Comparison of ENCODE assay signal across 8 cellular contexts in the genomic region with DNA sequence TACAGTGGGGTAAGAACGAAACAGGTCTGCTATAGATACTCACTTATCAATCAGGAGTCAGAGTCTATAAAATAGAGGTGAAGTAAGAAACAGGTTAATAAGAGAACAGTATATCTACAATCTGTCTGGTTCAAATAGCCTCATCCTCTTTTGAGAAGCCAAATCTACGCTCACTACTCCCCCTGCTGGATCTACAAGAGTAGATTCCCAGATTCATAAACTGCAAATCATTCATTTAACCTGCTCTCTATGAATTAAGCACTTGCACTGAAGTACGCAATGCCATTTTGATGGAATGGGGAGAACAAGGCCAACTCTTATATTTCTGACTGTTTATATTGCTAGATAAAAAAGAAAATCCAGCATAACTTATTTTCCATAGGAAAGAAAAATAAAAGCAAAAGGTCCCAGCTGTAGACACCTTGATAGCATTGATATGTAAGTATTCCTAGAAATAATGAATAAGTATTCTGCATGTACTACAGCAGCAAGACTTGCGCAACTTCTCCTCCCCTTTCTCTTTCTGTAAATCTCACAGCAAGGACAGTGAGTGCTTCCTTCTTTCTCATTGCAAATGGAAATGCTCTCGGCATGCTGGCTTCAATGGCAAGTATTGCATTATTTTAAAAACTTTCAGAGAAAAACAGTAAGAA.
DNase-seq lines count a peak whose midpoint lies in the region; ATAC-seq and TF ChIP-seq lines count a peak whose summit lies in the region.

No MANE protein-coding gene starts in this region.

- peak; percentile 54 for TF ChIP-seq CTCF in colonic mucosa (IDR thresholded peaks at IDR 0.05)

- no peaks in the 10 kb centered on the region for H3K9me3 Mint-ChIP-seq in activated CD4-positive, alpha-beta T cell treated with anti-CD3 and anti-CD28 coated beads, Interleukin-2, amount 10 ng/mL, durations not matched to agents 24 days and 14 days
- no peaks in the 10 kb centered on the region for H3K9me3 Mint-ChIP-seq in effector memory CD8-positive, alpha-beta T cell

- intact Hi-C loops in activated CD4-positive, alpha-beta T cell treated with anti-CD3 and anti-CD28 coated beads, Interleukin-2, amount 10 ng/mL, durations not matched to agents 24 days and 14 days (cut with micrococcal nuclease) = no loop called here
- intact Hi-C loops in colonic mucosa (cut with DNase I) = loop anchor here (10.0 kb wide), 1 partner anchor 185 kb away; no protein-coding TSS in a partner anchor

- H3K9ac ChIP-seq in NT2/D1 (ENCODE audit: insufficient read length, low read depth) (no peak overlapping the region), colonic mucosa (ENCODE audit: low read depth in 2 of 2, low read length in 2 of 2) (no peak overlapping the region)

- H3K27ac ChIP-seq in colonic mucosa = no peak overlapping the region

- peak; percentile 91 for ATAC-seq in GM21515 (IDR thresholded peaks at IDR 0.05; ENCODE audit: unreplicated experiment)
- no peak for ATAC-seq in effector memory CD8-positive, alpha-beta T cell (replicated peaks)

- H3K36me3 Mint-ChIP-seq in activated CD4-positive, alpha-beta T cell treated with anti-CD3 and anti-CD28 coated beads, Interleukin-2, amount 10 ng/mL, durations not matched to agents 24 days and 14 days (ENCODE audit: low read depth) = no peaks in the 10 kb centered on the region
- H3K36me3 Mint-ChIP-seq in effector memory CD8-positive, alpha-beta T cell (ENCODE audit: insufficient read depth) = no peaks in the 10 kb centered on the region

- H3K27ac Mint-ChIP-seq in activated CD4-positive, alpha-beta T cell treated with anti-CD3 and anti-CD28 coated beads, Interleukin-2, amount 10 ng/mL, durations not matched to agents 24 days and 14 days = no peak overlapping the region
- no peak overlapping the region for H3K27ac Mint-ChIP-seq in effector memory CD8-positive, alpha-beta T cell

- H3K4me1 Mint-ChIP-seq in activated CD4-positive, alpha-beta T cell treated with anti-CD3 and anti-CD28 coated beads, Interleukin-2, amount 10 ng/mL, durations not matched to agents 24 days and 14 days = no peaks in the 10 kb centered on the region
- H3K4me1 Mint-ChIP-seq in effector memory CD8-positive, alpha-beta T cell (ENCODE audit: low read depth in 2 of 2) = no peaks in the 10 kb centered on the region

- H3K4me1 ChIP-seq in NT2/D1 (ENCODE audit: insufficient read depth, insufficient read length) (no peaks in the 10 kb centered on the region), colonic mucosa (no peaks in the 10 kb centered on the region)

- DNase-seq in activated CD4-positive, alpha-beta T cell treated with anti-CD3 and anti-CD28 coated beads, Interleukin-2, amount 10 ng/mL, durations not matched to agents 24 days and 14 days = peak; percentile 69
- DNase-seq in activated CD4-positive, alpha-beta T cell treated with anti-CD3 and anti-CD28 coated beads for 1 hour = no peak
- DNase-seq in HPDE6-E6E7 (ENCODE audit: extremely low spot score) (peak; percentile 29), NT2/D1 (ENCODE audit: low read depth, low spot score) (peak; percentile 25), colonic mucosa (peak; percentile 47), middle frontal gyrus (ENCODE audit: extremely low spot score, low spot score) (peak; percentile 21)
- DNase-seq in effector memory CD8-positive, alpha-beta T cell = no peak

- H3K4me3 ChIP-seq in NT2/D1 (ENCODE audit: insufficient read length, low read depth) (no peak overlapping the region), colonic mucosa (no peak overlapping the region)

- peaks cover 4% of the 10 kb centered on the region for H3K27me3 Mint-ChIP-seq in activated CD4-positive, alpha-beta T cell treated with anti-CD3 and anti-CD28 coated beads, Interleukin-2, amount 10 ng/mL, durations not matched to agents 24 days and 14 days
- H3K27me3 Mint-ChIP-seq in effector memory CD8-positive, alpha-beta T cell = no peaks in the 10 kb centered on the region

- H3K9me3 ChIP-seq in NT2/D1 (ENCODE audit: insufficient read depth, low read length) (no peaks in the 10 kb centered on the region), colonic mucosa (no peaks in the 10 kb centered on the region)

- H3K27me3 ChIP-seq in NT2/D1 (ENCODE audit: insufficient read depth, insufficient read length) (no peaks in the 10 kb centered on the region), colonic mucosa (no peaks in the 10 kb centered on the region)

- H3K4me3 Mint-ChIP-seq in activated CD4-positive, alpha-beta T cell treated with anti-CD3 and anti-CD28 coated beads, Interleukin-2, amount 10 ng/mL, durations not matched to agents 24 days and 14 days = no peak overlapping the region
- no peak overlapping the region for H3K4me3 Mint-ChIP-seq in effector memory CD8-positive, alpha-beta T cell

- no peaks in the 10 kb centered on the region for H3K36me3 ChIP-seq in NT2/D1 (ENCODE audit: insufficient read depth, insufficient read length, low read length)
- H3K36me3 ChIP-seq in colonic mucosa = no peaks in the 10 kb centered on the region

Comparison
In these comparisons a context has a peak if more than half of its experiments do, and no peak if none do; other contexts are left out.
1. DNase-seq: peak in activated CD4-positive, alpha-beta T cell treated with anti-CD3 and anti-CD28 coated beads, Interleukin-2, amount 10 ng/mL, durations not matched to agents 24 days and 14 days (single experiment), HPDE6-E6E7 (single experiment), NT2/D1 (single experiment), colonic mucosa (single experiment) and middle frontal gyrus (single experiment); none in activated CD4-positive, alpha-beta T cell treated with anti-CD3 and anti-CD28 coated beads for 1 hour (single experiment) and effector memory CD8-positive, alpha-beta T cell (0 of 3).